9 cellular contexts compared by ENCODE assay signal in genomic region chr10:45592926-45593325, GRCh38.
A peak's percentile ranks its signal among the peaks of the same experiment; 100 is the strongest.
DNase-seq lines count a peak whose midpoint lies in the region; FAIRE-seq and TF ChIP-seq lines count a peak whose summit lies in the region.
"Had no signal": no experiment of that assay in that cellular context is flagged by ENCODE, and none has a peak within 500 bp of the region (broad histone marks: within the 10 kb centered on the region; RNA-seq: fewer than 3 reads in every experiment).

No MANE protein-coding gene starts in this region.

- in situ Hi-C loops in mammary epithelial cell (cut with MboI; ENCODE audit: low sequenced_read_pairs in 2 of 2), result no loop called here

- peaks cover 31% of the 10 kb centered on the region for H3K4me1 Mint-ChIP-seq in neural crest cell

- H3K9me3 ChIP-seq in DOHH2 (ENCODE audit: control insufficient read depth, insufficient read depth, low read length) (peaks cover 8% of the 10 kb centered on the region; the same call in 1 of the 2 replicates), mammary epithelial cell (replicated peaks; ENCODE audit: insufficient read depth, low read length) (no peaks in the 10 kb centered on the region)

- H3K36me3 ChIP-seq in DOHH2 (ENCODE audit: control insufficient read depth, low read length) (peaks cover 9% of the 10 kb centered on the region), mammary epithelial cell (ENCODE audit: insufficient read depth, low read length) (no peaks in the 10 kb centered on the region)

- peak overlapping the region; percentile 88 for H3K4me3 Mint-ChIP-seq in neural crest cell

- no peak overlapping the region for H3K27ac Mint-ChIP-seq in neural crest cell (ENCODE audit: unreplicated experiment)

- CTCF ChIA-PET in mammary epithelial cell (lab: Charles Lee; ENCODE audit: low non-redundant PET), result no interaction called here

- peaks cover 24% of the 10 kb centered on the region for H3K79me2 ChIP-seq in DOHH2 (ENCODE audit: control insufficient read depth, low read length)
- H3K79me2 ChIP-seq in mammary epithelial cell (ENCODE audit: insufficient read depth, low read length), result peaks cover 29% of the 10 kb centered on the region

- no peaks in the 10 kb centered on the region for H3K27me3 ChIP-seq in DOHH2 (ENCODE audit: control insufficient read depth, low read length)
- H3K27me3 ChIP-seq in mammary epithelial cell (ENCODE audit: insufficient read depth, low read length), result no peaks in the 10 kb centered on the region

- DNase-seq in NAMALWA (ENCODE audit: low spot score), result peak; percentile 27
- DNase-seq in mammary epithelial cell, result no peak
- no peak for DNase-seq in neural crest cell (ENCODE audit: low read depth, low spot score)
- no peak for DNase-seq in NCI-H1930 (lab: John Stamatoyannopoulos, UW)
- no peak for DNase-seq in head of caudate nucleus
- no peak for DNase-seq in LoVo (ENCODE audit: low spot score)
- DNase-seq in frontal cortex (ENCODE audit: low spot score in 2 of 2), result no peak

- dilution Hi-C loops in mammary epithelial cell (cut with HindIII; ENCODE audit: low sequenced_read_pairs), result no loop called here

- no peak for TF ChIP-seq CTCF in DOHH2 (IDR thresholded peaks at IDR 0.05; ENCODE audit: low read depth, low read length, poor library complexity, severe bottlenecking)
- no peak for TF ChIP-seq CTCF in mammary epithelial cell (conservative IDR thresholded peaks at IDR 0.05 in 1 of 2, IDR thresholded peaks at IDR 0.05 in 1 of 2; ENCODE audit: extremely low read depth in 1 of 2, insufficient read depth in 1 of 2, low read depth in 1 of 2, low read length in 2 of 2)
- TF ChIP-seq CTCF in neural crest cell (conservative IDR thresholded peaks at IDR 0.05), result no peak

- H3K36me3 Mint-ChIP-seq in neural crest cell (ENCODE audit: low read depth), result peaks cover 7% of the 10 kb centered on the region

- H3K27me3 Mint-ChIP-seq in neural crest cell (ENCODE audit: low read depth), result peaks cover 7% of the 10 kb centered on the region

- H3K9me3 Mint-ChIP-seq in neural crest cell, result peaks cover 3% of the 10 kb centered on the region

- H2AFZ ChIP-seq in mammary epithelial cell (ENCODE audit: low read depth, low read length), result peak overlapping the region; percentile 90

- FAIRE-seq in frontal cortex (lab: Jason Lieb, UNC), result no peak
- FAIRE-seq: colon had no signal

- peaks cover 29% of the 10 kb centered on the region for H3K4me1 ChIP-seq in DOHH2 (ENCODE audit: control insufficient read depth, low read length)
- peaks cover 13% of the 10 kb centered on the region for H3K4me1 ChIP-seq in mammary epithelial cell (ENCODE audit: insufficient read depth, low read length)

- H3K27ac ChIP-seq in DOHH2 (ENCODE audit: low read depth, low read length), result no peak overlapping the region
- H3K27ac ChIP-seq in mammary epithelial cell (ENCODE audit: insufficient read depth, low read depth, low read length), result no peak overlapping the region

- H3K4me2 ChIP-seq in DOHH2 (ENCODE audit: low read length) (peak overlapping the region; percentile 72), mammary epithelial cell (ENCODE audit: insufficient read depth, low read depth, low read length) (peak overlapping the region; percentile 94)

- H3K9ac ChIP-seq in mammary epithelial cell (ENCODE audit: insufficient read depth, low read length), result no peak overlapping the region

- intact Hi-C loops in mammary epithelial cell (cut with micrococcal nuclease), result loop anchor here (5.0 kb wide), 1 partner anchor 81 kb away; no protein-coding TSS in a partner anchor
- intact Hi-C loops in head of caudate nucleus (cut with DNase I), result loop anchor here (5.0 kb wide), 1 partner anchor 126 kb away; no protein-coding TSS in a partner anchor

- H3F3A ChIP-seq in DOHH2 (ENCODE audit: control insufficient read depth, insufficient read depth), result no peaks in the 10 kb centered on the region; the same call in 1 of the 2 replicates

- no peaks in the 10 kb centered on the region for H3K9me2 ChIP-seq in DOHH2 (replicated peaks; ENCODE audit: control insufficient read depth, low read length)

- peak overlapping the region; percentile 95 for H3K4me3 ChIP-seq in DOHH2 (ENCODE audit: low read length)
- H3K4me3 ChIP-seq in mammary epithelial cell (replicated peaks in 1 of 3; ENCODE audit: insufficient read depth in 1 of 3, low read depth in 2 of 3, low read length in 3 of 3), result peak overlapping the region in 2 of 3 experiments; percentile 19 to 72

- no TSS peak for BruUV-seq in mammary epithelial cell (replicated peaks; lab: Mats Ljungman, UMichigan)

- H4K20me1 ChIP-seq in DOHH2 (ENCODE audit: control insufficient read depth, insufficient read depth, low read depth, low read length) (no peaks in the 10 kb centered on the region), mammary epithelial cell (ENCODE audit: insufficient read depth, low read length) (no peaks in the 10 kb centered on the region)
